9 cellular contexts compared by ENCODE assay signal in genomic region chr6:34145161-34146020, GRCh38. TPM values are rescaled to one million over a fixed set of nuclear protein-coding genes. Genes with fewer than 3 reads are reported as not detected.
DNase-seq lines count a peak whose midpoint lies in the region; ATAC-seq and TF ChIP-seq lines count a peak whose summit lies in the region.
"Had no signal": no experiment of that assay in that cellular context is flagged by ENCODE, and none has a peak within 500 bp of the region (broad histone marks: within the 10 kb centered on the region; RNA-seq: fewer than 3 reads in every experiment).

No MANE protein-coding gene starts in this region.

- H3K4me3 ChIP-seq in BLaER1 (peak overlapping the region; percentile 65), esophagus muscularis mucosa (peak overlapping the region; percentile 46 to 58 (median 51))

- ATAC-seq in HG03108 (IDR thresholded peaks at IDR 0.05; ENCODE audit: unreplicated experiment) = no peak
- no peak for ATAC-seq in HG03025 (IDR thresholded peaks at IDR 0.05; ENCODE audit: low FRiP score, unreplicated experiment)

- H3K27me3 Mint-ChIP-seq in neural crest cell (ENCODE audit: low read depth) = peaks cover 93% of the 10 kb centered on the region

- H3K27me3 ChIP-seq in BLaER1 = peaks cover 46% of the 10 kb centered on the region
- H3K27me3 ChIP-seq in esophagus muscularis mucosa = peaks cover 0 to 98% (median 57%) of the 10 kb centered on the region in 4 donors

- no peaks in the 10 kb centered on the region for H3K9me3 Mint-ChIP-seq in neural crest cell

- H3K27ac Mint-ChIP-seq in neural crest cell (ENCODE audit: unreplicated experiment) = no peak overlapping the region

- peak overlapping the region; percentile 96 for H3K4me2 ChIP-seq in BLaER1

- H3K9ac ChIP-seq in BLaER1 = peak overlapping the region; percentile 48; the same call in 1 of the 2 replicates

- no peak overlapping the region for H3K4me3 Mint-ChIP-seq in neural crest cell

- H3K36me3 ChIP-seq in BLaER1 (no peaks in the 10 kb centered on the region), esophagus muscularis mucosa (no peaks in the 10 kb centered on the region)

- H3K27ac ChIP-seq in BLaER1 (no peak overlapping the region), esophagus muscularis mucosa (replicated peaks in 1 of 4) (no peak overlapping the region)

- no peaks in the 10 kb centered on the region for H3K36me3 Mint-ChIP-seq in neural crest cell (ENCODE audit: low read depth)

- TF ChIP-seq POLR2A in esophagus muscularis mucosa (IDR thresholded peaks at IDR 0.05; ENCODE audit: low read depth) = no peak

- DNase-seq in HuH-7.5 (ENCODE audit: low spot score) (peak; percentile 31), esophagus muscularis mucosa (ENCODE audit: extremely low spot score) (no peak), neural crest cell (ENCODE audit: low read depth, low spot score) (peak; percentile 23), GM19240 (ENCODE audit: insufficient read length, low spot score) (no peak)
- peak; percentile 24 for DNase-seq in activated CD8-positive, alpha-beta memory T cell treated with anti-CD3 and anti-CD28 coated beads, Interleukin-2, amount 50 U/mL, for 1 hour (ENCODE audit: extremely low read depth)

- H3K9me3 ChIP-seq in BLaER1 = no peaks in the 10 kb centered on the region
- H3K9me3 ChIP-seq in esophagus muscularis mucosa = no peaks in the 10 kb centered on the region

- WGBS in esophagus muscularis mucosa = 0% methylated on average over 12 of the region's 100 CpGs

- peaks cover 95% of the 10 kb centered on the region for H3K4me1 ChIP-seq in BLaER1
- peaks cover 24 to 44% (median 36%) of the 10 kb centered on the region in 4 donors for H3K4me1 ChIP-seq in esophagus muscularis mucosa

- H4K20me1 ChIP-seq in BLaER1 = peaks cover 24% of the 10 kb centered on the region

- TF ChIP-seq CTCF in esophagus muscularis mucosa (IDR thresholded peaks at IDR 0.05) (no peak), neural crest cell (conservative IDR thresholded peaks at IDR 0.05) (no peak)

- peaks cover 5% of the 10 kb centered on the region for H3K4me1 Mint-ChIP-seq in neural crest cell

- no peak for TF ChIP-seq EP300 in esophagus muscularis mucosa (IDR thresholded peaks at IDR 0.05)

- intact Hi-C loops in esophagus muscularis mucosa (cut with DNase I) = loop anchor here (10.0 kb wide), 1 partner anchor 91 kb away; no protein-coding TSS in a partner anchor

RNA-seq across cellular contexts. Expression of gene GRM4, which starts 0.5 kb away (rescaled TPM):
- not detected for total RNA-seq in esophagus muscularis mucosa
- not detected in 2 replicates for total RNA-seq in neural crest cell
- total RNA-seq: pulmonary artery endothelial cell had no signal

Comparison
In these comparisons a context has a peak if more than half of its experiments do, and no peak if none do; other contexts are left out.
1. DNase-seq: peak in HuH-7.5 (single experiment), activated CD8-positive, alpha-beta memory T cell treated with anti-CD3 and anti-CD28 coated beads, Interleukin-2, amount 50 U/mL, for 1 hour (single experiment) and neural crest cell (single experiment); none in esophagus muscularis mucosa (single experiment) and GM19240 (single experiment).